Comparison of ENCODE assay signal across 9 cellular contexts in the genomic region with DNA sequence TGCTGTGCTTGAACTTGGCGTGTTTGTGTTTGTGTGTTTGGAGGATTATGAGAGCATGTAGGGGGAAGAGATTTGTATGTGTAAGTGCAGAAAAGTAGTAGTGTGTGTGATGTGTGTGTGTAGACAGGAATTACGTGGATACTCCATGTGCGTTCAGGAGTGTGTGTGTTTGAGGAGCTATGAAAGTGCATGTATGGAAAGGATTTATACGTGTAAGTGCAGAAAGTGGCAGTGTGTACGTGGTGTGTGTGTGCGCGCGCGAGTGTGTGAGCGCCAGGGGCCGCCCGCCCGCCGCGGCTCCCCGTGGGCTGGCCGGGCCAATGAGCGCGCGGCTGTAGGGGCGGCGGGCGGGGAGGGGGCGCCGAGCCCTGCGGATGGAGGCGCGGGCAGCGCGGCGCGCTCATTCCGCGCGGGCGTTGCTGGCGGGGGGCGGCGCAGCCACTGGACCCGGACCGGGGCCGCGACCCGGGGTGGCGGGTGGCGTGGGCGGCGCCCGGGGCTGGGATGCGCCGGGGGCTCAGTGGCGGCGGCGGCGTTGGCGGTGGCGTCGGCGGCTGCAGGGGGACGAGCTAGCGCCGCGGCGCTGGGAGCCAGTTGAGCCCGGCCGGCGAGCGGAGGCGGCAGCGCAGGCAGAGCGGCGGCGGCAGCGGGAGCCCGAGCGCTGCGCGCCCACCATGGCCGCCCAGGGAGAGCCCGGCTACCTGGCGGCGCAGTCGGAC. TPM values are rescaled to one million over a fixed set of nuclear protein-coding genes. Genes with fewer than 3 reads are reported as not detected.
DNase-seq lines count a peak whose midpoint lies in the region; ATAC-seq and TF ChIP-seq lines count a peak whose summit lies in the region.
"Had no signal": no experiment of that assay in that cellular context is flagged by ENCODE, and none has a peak within 500 bp of the region (broad histone marks: within the 10 kb centered on the region; RNA-seq: fewer than 3 reads in every experiment).

A gene with protein sequence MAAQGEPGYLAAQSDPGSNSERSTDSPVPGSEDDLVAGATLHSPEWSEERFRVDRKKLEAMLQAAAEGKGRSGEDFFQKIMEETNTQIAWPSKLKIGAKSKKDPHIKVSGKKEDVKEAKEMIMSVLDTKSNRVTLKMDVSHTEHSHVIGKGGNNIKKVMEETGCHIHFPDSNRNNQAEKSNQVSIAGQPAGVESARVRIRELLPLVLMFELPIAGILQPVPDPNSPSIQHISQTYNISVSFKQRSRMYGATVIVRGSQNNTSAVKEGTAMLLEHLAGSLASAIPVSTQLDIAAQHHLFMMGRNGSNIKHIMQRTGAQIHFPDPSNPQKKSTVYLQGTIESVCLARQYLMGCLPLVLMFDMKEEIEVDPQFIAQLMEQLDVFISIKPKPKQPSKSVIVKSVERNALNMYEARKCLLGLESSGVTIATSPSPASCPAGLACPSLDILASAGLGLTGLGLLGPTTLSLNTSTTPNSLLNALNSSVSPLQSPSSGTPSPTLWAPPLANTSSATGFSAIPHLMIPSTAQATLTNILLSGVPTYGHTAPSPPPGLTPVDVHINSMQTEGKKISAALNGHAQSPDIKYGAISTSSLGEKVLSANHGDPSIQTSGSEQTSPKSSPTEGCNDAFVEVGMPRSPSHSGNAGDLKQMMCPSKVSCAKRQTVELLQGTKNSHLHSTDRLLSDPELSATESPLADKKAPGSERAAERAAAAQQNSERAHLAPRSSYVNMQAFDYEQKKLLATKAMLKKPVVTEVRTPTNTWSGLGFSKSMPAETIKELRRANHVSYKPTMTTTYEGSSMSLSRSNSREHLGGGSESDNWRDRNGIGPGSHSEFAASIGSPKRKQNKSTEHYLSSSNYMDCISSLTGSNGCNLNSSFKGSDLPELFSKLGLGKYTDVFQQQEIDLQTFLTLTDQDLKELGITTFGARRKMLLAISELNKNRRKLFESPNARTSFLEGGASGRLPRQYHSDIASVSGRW (plus strand): TSS at position 403 of the 719 bp plus-strand sequence. CDS start 272 bp downstream, at position 675.

- DNase-seq in T-helper 1 cell (no peak), NCI-H1105 (lab: John Stamatoyannopoulos, UW) (peak; percentile 16), ascending aorta (ENCODE audit: low spot score in 2 of 2) (peak in 1 of 2 donors; percentile 71), right cardiac atrium (peak; percentile 62 to 85 (median 85))

- no peak for TF ChIP-seq POLR2A in GM18505 (IDR thresholded peaks at IDR 0.05; ENCODE audit: borderline replicate concordance, extremely low read depth, insufficient read depth, insufficient read length)

- no peak within 1 kb of the TSS for H3K9ac ChIP-seq in parathyroid adenoma

- H3K36me3 Mint-ChIP-seq in T-helper 1 cell treated with Interleukin-12 subunit alpha and Interleukin-12 subunit beta and Interleukin-4 antibody, amounts not matched to agents 30 μg/mL and 1 μg/mL, for 36 hours (ENCODE audit: low read depth): no peaks in the 10 kb centered on the region

- TF ChIP-seq CTCF in ascending aorta (IDR thresholded peaks at IDR 0.05): no peak
- TF ChIP-seq CTCF in parathyroid adenoma (IDR thresholded peaks at IDR 0.05): no peak

- H3K4me3 ChIP-seq in ascending aorta (peak within 1 kb of the TSS; percentile 72 to 88), right cardiac atrium (ENCODE audit: low read length) (peak within 1 kb of the TSS; percentile 76), parathyroid adenoma (ENCODE audit: low read depth, low read length) (peak within 1 kb of the TSS; percentile 53)

- H3K4me1 Mint-ChIP-seq in T-helper 1 cell treated with Interleukin-12 subunit alpha and Interleukin-12 subunit beta and Interleukin-4 antibody, amounts not matched to agents 30 μg/mL and 1 μg/mL, for 36 hours (ENCODE audit: low read depth): peaks cover 5% of the 10 kb centered on the region

- H3K9me3 Mint-ChIP-seq in T-helper 1 cell treated with Interleukin-12 subunit alpha and Interleukin-12 subunit beta and Interleukin-4 antibody, amounts not matched to agents 30 μg/mL and 1 μg/mL, for 36 hours: no peaks in the 10 kb centered on the region
- H3K9me3 Mint-ChIP-seq: activated naive CD4-positive, alpha-beta T cell treated with anti-CD3 and anti-CD28 coated beads, Interleukin-2, amount 50 U/mL, for 72 hours had no signal

- H3K27ac ChIP-seq in ascending aorta: peak within 1 kb of the TSS; percentile 66 to 81
- peak within 1 kb of the TSS; percentile 68 for H3K27ac ChIP-seq in right cardiac atrium (ENCODE audit: low read length)
- H3K27ac ChIP-seq in parathyroid adenoma: no peak within 1 kb of the TSS

- H3K27ac Mint-ChIP-seq in T-helper 1 cell treated with Interleukin-12 subunit alpha and Interleukin-12 subunit beta and Interleukin-4 antibody, amounts not matched to agents 30 μg/mL and 1 μg/mL, for 36 hours: no peak within 1 kb of the TSS

- peak within 1 kb of the TSS; percentile 71 for H2AFZ ChIP-seq in parathyroid adenoma

- no peaks in the 10 kb centered on the region for H3K9me3 ChIP-seq in ascending aorta
- H3K9me3 ChIP-seq in right cardiac atrium (ENCODE audit: control insufficient read depth, low read length): no peaks in the 10 kb centered on the region
- no peaks in the 10 kb centered on the region for H3K9me3 ChIP-seq in parathyroid adenoma (ENCODE audit: control insufficient read depth, low read length)

- H3K4me1 ChIP-seq in ascending aorta: no peaks in the 10 kb centered on the region
- H3K4me1 ChIP-seq in right cardiac atrium (ENCODE audit: control insufficient read depth, insufficient read depth, low read length): no peaks in the 10 kb centered on the region
- no peaks in the 10 kb centered on the region for H3K4me1 ChIP-seq in parathyroid adenoma

- intact Hi-C loops in ascending aorta (cut with DNase I): loop anchor here (5.0 kb wide), 5 partner anchors 35 to 190 kb away; no protein-coding TSS in a partner anchor
- intact Hi-C loops in right cardiac atrium (cut with DNase I): no loop called here

- H3K36me3 ChIP-seq in ascending aorta: no peaks in the 10 kb centered on the region
- H3K36me3 ChIP-seq in parathyroid adenoma (ENCODE audit: control insufficient read depth, insufficient read depth, low read length): no peaks in the 10 kb centered on the region

- H3K27me3 ChIP-seq in ascending aorta: no peaks in the 10 kb centered on the region
- no peaks in the 10 kb centered on the region for H3K27me3 ChIP-seq in right cardiac atrium (ENCODE audit: control insufficient read depth, insufficient read depth)
- H3K27me3 ChIP-seq in parathyroid adenoma (ENCODE audit: control insufficient read depth, insufficient read depth, low read length): no peaks in the 10 kb centered on the region

- ATAC-seq in right cardiac atrium (peak; percentile 92 to 93), GM18505 (IDR thresholded peaks at IDR 0.05; ENCODE audit: unreplicated experiment) (no peak), HG02970 (IDR thresholded peaks at IDR 0.05; ENCODE audit: low FRiP score, unreplicated experiment) (no peak)

- under 1% methylated on average over 83 of the region's 83 CpGs for WGBS in right cardiac atrium

- H3K79me2 ChIP-seq in parathyroid adenoma: no peaks in the 10 kb centered on the region

- peak within 1 kb of the TSS; percentile 80 for H3K4me2 ChIP-seq in parathyroid adenoma (ENCODE audit: low read length)

- H3K4me3 Mint-ChIP-seq in T-helper 1 cell treated with Interleukin-12 subunit alpha and Interleukin-12 subunit beta and Interleukin-4 antibody, amounts not matched to agents 30 μg/mL and 1 μg/mL, for 36 hours: peak within 1 kb of the TSS; percentile 71

- peaks cover 32% of the 10 kb centered on the region for H3K27me3 Mint-ChIP-seq in T-helper 1 cell treated with Interleukin-12 subunit alpha and Interleukin-12 subunit beta and Interleukin-4 antibody, amounts not matched to agents 30 μg/mL and 1 μg/mL, for 36 hours (ENCODE audit: low read depth)

RNA-seq across cellular contexts. Expression of the gene that starts here (rescaled TPM):
- total RNA-seq in ascending aorta: 9.3 TPM
- 10 to 100 TPM; 11.9 to 15.9 (median 14.5) TPM for total RNA-seq in right cardiac atrium
- polyA plus RNA-seq in right cardiac atrium: 5.2 TPM

Comparison
In these comparisons a context has a peak if more than half of its experiments do, and no peak if none do; other contexts are left out.
1. DNase-seq: peak in NCI-H1105 (single experiment) and right cardiac atrium (3 of 3); none in T-helper 1 cell (0 of 5).
2. ATAC-seq: peak in right cardiac atrium (2 of 2); none in GM18505 (single experiment) and HG02970 (single experiment).
3. Peak in every context shown above with its lines, with median percentiles within 50 percentile points of each other: H3K4me3 ChIP-seq.